In genomic region chr1:116910379-116911165, GRCh38 we compare ENCODE assay signal across 8 cellular contexts. TPM values are rescaled to one million over a fixed set of nuclear protein-coding genes. Genes with fewer than 3 reads are reported as not detected.
DNase-seq lines count a peak whose midpoint lies in the region; ATAC-seq lines count a peak whose summit lies in the region.

No MANE protein-coding gene starts in this region.

- intact Hi-C loops in posterior vena cava (cut with DNase I) = loop anchor here in 1 of 2 donors (5.0 to 10.0 kb wide), 2 partner anchors 42 to 56 kb away; no protein-coding TSS in a partner anchor

- ATAC-seq in HG03439 (IDR thresholded peaks at IDR 0.05; ENCODE audit: unreplicated experiment) (no peak), HG02588 (IDR thresholded peaks at IDR 0.05; ENCODE audit: unreplicated experiment) (no peak)

- peak; percentile 53 for DNase-seq in D341Med (ENCODE audit: low spot score)
- DNase-seq in NCI-H1105 treated with DMSO at 0.1 percent for 48 hours (lab: John Stamatoyannopoulos, UW) = peak; percentile 29
- peak; percentile 64 to 65 for DNase-seq in activated T-cell treated with anti-CD3 and anti-CD28 coated beads, Interleukin-2, amount 50 U/mL, for 48 hours
- DNase-seq in foreskin melanocyte = peak; percentile 28
- DNase-seq in posterior vena cava (ENCODE audit: low spot score) = peak; percentile 84
- no peak for DNase-seq in GOT3 (lab: John Stamatoyannopoulos, UW)

RNA-seq across cellular contexts. Expression of gene PTGFRN, which starts 0.9 kb away (rescaled TPM):
- 100 to 1,000 TPM in 1 of 2 donors, 10 to 100 TPM in 1; 99.4 to 153 TPM for total RNA-seq in posterior vena cava
